ENCODE assay signal across 8 cellular contexts in the genomic region with DNA sequence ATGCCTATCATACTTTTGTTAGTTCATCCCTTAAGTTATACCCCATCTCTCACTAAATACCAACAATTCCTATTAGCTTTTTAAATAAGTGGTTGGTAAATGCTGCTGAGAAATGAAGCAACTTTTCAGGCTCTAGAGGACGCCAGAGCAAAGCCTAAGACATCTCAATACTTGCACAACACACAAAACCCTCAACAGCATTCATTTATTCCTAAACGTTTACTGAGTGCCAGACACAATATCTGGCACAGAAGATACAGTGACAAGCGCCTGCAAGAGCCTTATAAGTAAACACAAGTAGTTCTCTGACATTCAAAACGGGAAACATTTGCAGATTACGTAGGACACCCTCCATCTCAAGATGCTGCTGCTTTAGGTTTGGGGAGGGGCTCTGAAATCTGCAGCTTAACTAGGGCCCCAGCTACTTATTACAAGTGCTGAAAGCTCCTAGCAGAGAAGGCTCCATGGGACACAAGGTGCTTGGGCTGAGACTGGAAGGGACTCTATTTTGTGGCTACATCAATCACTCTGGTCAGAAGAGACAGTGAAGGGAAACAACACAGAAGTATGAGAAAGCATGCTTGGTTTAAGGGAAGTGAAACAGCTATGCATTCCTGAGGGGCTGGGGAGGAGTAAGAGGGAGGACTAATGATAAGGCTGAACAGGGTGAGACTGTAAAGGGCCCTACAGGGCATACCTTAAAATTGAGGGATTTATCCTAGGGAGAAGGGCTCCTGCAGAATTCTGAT.
A peak's percentile ranks its signal among the peaks of the same experiment; 100 is the strongest.
DNase-seq lines count a peak whose midpoint lies in the region; ATAC-seq and TF ChIP-seq lines count a peak whose summit lies in the region.

No MANE protein-coding gene starts in this region.

- TF ChIP-seq CTCF in GM13977 (IDR thresholded peaks at IDR 0.05; ENCODE audit: extremely low read depth, insufficient read depth, missing control alignments) (peak; percentile 41), epithelial cell of esophagus (IDR thresholded peaks at IDR 0.05; ENCODE audit: insufficient read depth, low read depth, low read length, missing control alignments) (no peak)

- H3K4me3 ChIP-seq in epithelial cell of esophagus (ENCODE audit: low read length) (no peak overlapping the region), MG63 (no peak overlapping the region)

- 0 out of 2 replicates have a peak, but pooled peaks cover under 1% of the 10 kb centered on the region for H3K36me3 ChIP-seq in KOPT-K1 (ENCODE audit: insufficient read depth, low read length)
- H3K36me3 ChIP-seq in MG63, result no peaks in the 10 kb centered on the region

- peak; percentile 41 for DNase-seq in GM13977 (ENCODE audit: low spot score)
- DNase-seq in epithelial cell of esophagus (ENCODE audit: low read depth), result peak; percentile 8
- no peak for DNase-seq in COLO668 (lab: John Stamatoyannopoulos, UW; ENCODE audit: unreplicated experiment)
- DNase-seq in activated effector memory CD4-positive, alpha-beta T cell treated with Interleukin-2 at 50 U/mL for 16 hours, result no peak
- DNase-seq in MG63, result no peak
- no peak for DNase-seq in activated gamma-delta T cell (lab: John Stamatoyannopoulos, UW)

- no peaks in the 10 kb centered on the region for H3K27me3 ChIP-seq in MG63

- no peaks in the 10 kb centered on the region for H3K9me3 ChIP-seq in KOPT-K1 (ENCODE audit: insufficient read depth, low read length, poor library complexity, severe bottlenecking)
- no peaks in the 10 kb centered on the region for H3K9me3 ChIP-seq in MG63

- ATAC-seq in GM21737 (IDR thresholded peaks at IDR 0.05; ENCODE audit: unreplicated experiment), result peak; percentile 64

- H3K27ac ChIP-seq in KOPT-K1 (ENCODE audit: low read depth, low read length, poor library complexity, severe bottlenecking), result peak overlapping the region; percentile 5

- in situ Hi-C loops in GM13977 (cut with MboI; ENCODE audit: low pct_unique_long_range_greater_than_20kb, low sequenced_read_pairs, unreplicated experiment), result no loop called here

Comparison
In these comparisons a context has a peak if more than half of its experiments do, and no peak if none do; other contexts are left out.
1. DNase-seq: peak in GM13977 (single experiment) and epithelial cell of esophagus (single experiment); none in COLO668 (single experiment), activated effector memory CD4-positive, alpha-beta T cell treated with Interleukin-2 at 50 U/mL for 16 hours (single experiment), MG63 (single experiment) and activated gamma-delta T cell (single experiment).